ENCODE assay signal across 8 cellular contexts in genomic region chr11:9313648-9314290, GRCh38. TPM values are rescaled to one million over a fixed set of nuclear protein-coding genes. Genes with fewer than 3 reads are reported as not detected.
DNase-seq lines count a peak whose midpoint lies in the region; ATAC-seq, FAIRE-seq and TF ChIP-seq lines count a peak whose summit lies in the region.

No MANE protein-coding gene starts in this region.

- peak overlapping the region; percentile 67 to 98 (median 93) for H3K4me3 ChIP-seq in pancreas

- H3K27ac Mint-ChIP-seq in IgD-negative memory B cell, result peak overlapping the region; percentile 90 to 98 (median 96)
- H3K27ac Mint-ChIP-seq in activated T-cell treated with anti-CD3 and anti-CD28 coated beads, Interleukin-2, amount 50 U/mL, for 72 hours, result peak overlapping the region; percentile 95

- peak overlapping the region; percentile 68 to 84 (median 78) for H3K27ac ChIP-seq in pancreas

- no peaks in the 10 kb centered on the region for H3K9me3 ChIP-seq in pancreas

- ATAC-seq in GM21381 (IDR thresholded peaks at IDR 0.05; ENCODE audit: unreplicated experiment), result peak; percentile 17
- peak in 1 of 2 donors; percentile 11 for ATAC-seq in activated T-cell treated with anti-CD3 and anti-CD28 coated beads, Interleukin-2, amount 50 U/mL, for 72 hours (replicated peaks in 1 of 2)
- peak; percentile 20 to 55 (median 35) for ATAC-seq in pancreas

- peaks cover 6% of the 10 kb centered on the region for H3K27me3 Mint-ChIP-seq in IgD-negative memory B cell
- peaks cover 15% of the 10 kb centered on the region for H3K27me3 Mint-ChIP-seq in activated T-cell treated with anti-CD3 and anti-CD28 coated beads, Interleukin-2, amount 50 U/mL, for 72 hours (ENCODE audit: low read depth)

- H3K4me1 Mint-ChIP-seq in IgD-negative memory B cell, result peaks cover 22 to 37% (median 27%) of the 10 kb centered on the region in 3 donors
- peaks cover 43% of the 10 kb centered on the region for H3K4me1 Mint-ChIP-seq in activated T-cell treated with anti-CD3 and anti-CD28 coated beads, Interleukin-2, amount 50 U/mL, for 72 hours (ENCODE audit: low read depth)

- TF ChIP-seq CTCF in pancreas (IDR thresholded peaks at IDR 0.05), result no peak

- 1% methylated on average over 27 of the region's 27 CpGs for WGBS in pancreas, 2 donors

- H3K4me3 Mint-ChIP-seq in IgD-negative memory B cell, result peak overlapping the region; percentile 97 to 99 (median 97)
- peak overlapping the region; percentile 92 to 100 for H3K4me3 Mint-ChIP-seq in activated T-cell treated with anti-CD3 and anti-CD28 coated beads, Interleukin-2, amount 50 U/mL, for 72 hours

- DNase-seq in COLO668 (lab: John Stamatoyannopoulos, UW; ENCODE audit: unreplicated experiment), result peak; percentile 34
- DNase-seq in activated T-cell treated with anti-CD3 and anti-CD28 coated beads, Interleukin-2, amount 50 U/mL, for 72 hours, result peak; percentile 31 to 38
- DNase-seq in glomerular visceral epithelial cell (ENCODE audit: extremely low spot score), result peak; percentile 20
- DNase-seq in pancreas, result peak in 1 of 6 donors; percentile 23
- DNase-seq in SW 1271 (lab: John Stamatoyannopoulos, UW), result no peak
- no peak for DNase-seq in activated gamma-delta T cell (lab: John Stamatoyannopoulos, UW)

- intact Hi-C loops in pancreas (cut with DNase I), result no loop called here

- no peaks in the 10 kb centered on the region for H3K9me3 Mint-ChIP-seq in IgD-negative memory B cell
- no peaks in the 10 kb centered on the region for H3K9me3 Mint-ChIP-seq in activated T-cell treated with anti-CD3 and anti-CD28 coated beads, Interleukin-2, amount 50 U/mL, for 72 hours

- FAIRE-seq in pancreas (lab: Jason Lieb, UNC), result no peak

- no peaks in the 10 kb centered on the region for H3K27me3 ChIP-seq in pancreas

- H3K36me3 Mint-ChIP-seq in IgD-negative memory B cell, result peaks cover 8% of the 10 kb centered on the region
- H3K36me3 Mint-ChIP-seq in activated T-cell treated with anti-CD3 and anti-CD28 coated beads, Interleukin-2, amount 50 U/mL, for 72 hours (ENCODE audit: insufficient read depth in 2 of 2), result peaks cover 5 to 15% of the 10 kb centered on the region in 2 donors

- no peaks in the 10 kb centered on the region for H3K36me3 ChIP-seq in pancreas

- peaks cover 0 to 8% (median 4%) of the 10 kb centered on the region in 3 donors for H3K4me1 ChIP-seq in pancreas

RNA-seq across cellular contexts. Expression of gene TMEM41B, which starts 0.6 kb away (rescaled TPM):
- polyA plus RNA-seq in IgD-negative memory B cell, result 9.0 TPM
- 10 to 100 TPM; 35.4 to 38.1 TPM for total RNA-seq in activated T-cell treated with anti-CD3 and anti-CD28 coated beads, Interleukin-2, amount 50 U/mL, for 72 hours
- 10 to 100 TPM; 13.5 to 20.9 (median 16.3) TPM for total RNA-seq in pancreas
- polyA plus RNA-seq in pancreas, result 10 to 100 TPM; 13.4 to 18.9 TPM

RNA-seq across cellular contexts. Expression of gene DENND5A, which starts 48.6 kb away (rescaled TPM):
- polyA plus RNA-seq in IgD-negative memory B cell (9.3 TPM), pancreas (10 to 100 TPM; 20.0 to 27.0 TPM)
- total RNA-seq in activated T-cell treated with anti-CD3 and anti-CD28 coated beads, Interleukin-2, amount 50 U/mL, for 72 hours, result 10 to 100 TPM; 54.2 to 62.7 TPM
- total RNA-seq in pancreas, result 10 to 100 TPM; 21.5 to 32.1 (median 27.8) TPM

Comparison
In these comparisons a context has a peak if more than half of its experiments do, and no peak if none do; other contexts are left out.
1. DNase-seq: peak in COLO668 (single experiment), activated T-cell treated with anti-CD3 and anti-CD28 coated beads, Interleukin-2, amount 50 U/mL, for 72 hours (2 of 2) and glomerular visceral epithelial cell (single experiment); none in SW 1271 (0 of 2) and activated gamma-delta T cell (single experiment).